Comparison of ENCODE assay signal across 15 cellular contexts in genomic region chr9:136679431-136679941, GRCh38. TPM values are rescaled to one million over a fixed set of nuclear protein-coding genes. Genes with fewer than 3 reads are reported as not detected.
A peak's percentile ranks its signal among the peaks of the same experiment; 100 is the strongest.
DNase-seq lines count a peak whose midpoint lies in the region; ATAC-seq and TF ChIP-seq lines count a peak whose summit lies in the region.
"Had no signal": no experiment of that assay in that cellular context is flagged by ENCODE, and none has a peak within 500 bp of the region (broad histone marks: within the 10 kb centered on the region; RNA-seq: fewer than 3 reads in every experiment).

No MANE protein-coding gene starts in this region.

- intact Hi-C loops in MCF 10A (cut with micrococcal nuclease), result no loop called here
- intact Hi-C loops in right cardiac atrium (cut with DNase I), result no loop called here

- in situ Hi-C loops in T47D (cut with HindIII; ENCODE audit: low pct_unique_long_range_greater_than_20kb, low sequenced_read_pairs), result no loop called here

- no peak overlapping the region for H3K4me3 ChIP-seq in right cardiac atrium (ENCODE audit: low read length)
- H3K4me3 ChIP-seq in subcutaneous abdominal adipose tissue (ENCODE audit: low read depth in 1 of 5, low read length in 5 of 5), result peak overlapping the region in 2 of 5 donors; percentile 24 to 50
- H3K4me3 ChIP-seq: GM12878, heart right ventricle, vagina had no signal

- H3K27ac ChIP-seq in right cardiac atrium (ENCODE audit: low read length), result peak overlapping the region; percentile 19
- H3K27ac ChIP-seq in subcutaneous abdominal adipose tissue (ENCODE audit: low read depth, low read length), result peak overlapping the region; percentile 81
- H3K27ac ChIP-seq: vagina had no signal

- no peak overlapping the region for H3K27ac Mint-ChIP-seq in MCF 10A (ENCODE audit: low read depth, unreplicated experiment)
- H3K27ac Mint-ChIP-seq in progenitor cell of endocrine pancreas, result no peak overlapping the region
- H3K27ac Mint-ChIP-seq: activated CD4-positive, alpha-beta T cell treated with anti-CD3 and anti-CD28 coated beads, Interleukin-2, amount 10 ng/mL, durations not matched to agents 7 days and 5 days; memory B cell had no signal

- DNase-seq in T47D (ENCODE audit: low read depth in 1 of 2, low spot score in 1 of 2) (peak; percentile 71 to 82), MCF 10A (ENCODE audit: unreplicated experiment) (no peak), SIG-M5 treated with dmso at 0.1 percent for 504 hours (lab: John Stamatoyannopoulos, UW; ENCODE audit: unreplicated experiment) (peak; percentile 90), right cardiac atrium (peak; percentile 77 to 86 (median 85)), progenitor cell of endocrine pancreas (ENCODE audit: low spot score, unreplicated experiment) (no peak)
- DNase-seq: activated CD4-positive, alpha-beta T cell treated with anti-CD3 and anti-CD28 coated beads, Interleukin-2, amount 10 ng/mL, durations not matched to agents 7 days and 5 days; NCI-H82; T-helper 1 cell had no signal

- H3K9ac ChIP-seq in subcutaneous abdominal adipose tissue (ENCODE audit: low read length in 5 of 5), result peak overlapping the region in 3 of 5 donors; percentile 30 to 71 (median 33)

- H3K4me1 ChIP-seq in right cardiac atrium (ENCODE audit: control insufficient read depth, insufficient read depth, low read length) (peaks cover 3% of the 10 kb centered on the region), subcutaneous abdominal adipose tissue (ENCODE audit: control insufficient read depth in 5 of 5, insufficient read depth in 5 of 5, low read length in 5 of 5) (peaks cover 2 to 82% (median 74%) of the 10 kb centered on the region in 5 donors)

- H3K4me1 Mint-ChIP-seq in MCF 10A (ENCODE audit: insufficient read depth, unreplicated experiment) (no peaks in the 10 kb centered on the region), progenitor cell of endocrine pancreas (ENCODE audit: low read depth) (peaks cover 4% of the 10 kb centered on the region)
- H3K4me1 Mint-ChIP-seq: activated CD4-positive, alpha-beta T cell treated with anti-CD3 and anti-CD28 coated beads, Interleukin-2, amount 10 ng/mL, durations not matched to agents 7 days and 5 days; memory B cell had no signal

- H3K27me3 Mint-ChIP-seq in MCF 10A (ENCODE audit: insufficient read depth, unreplicated experiment) (no peaks in the 10 kb centered on the region), progenitor cell of endocrine pancreas (no peaks in the 10 kb centered on the region)
- H3K27me3 Mint-ChIP-seq: activated CD4-positive, alpha-beta T cell treated with anti-CD3 and anti-CD28 coated beads, Interleukin-2, amount 10 ng/mL, durations not matched to agents 7 days and 5 days; memory B cell had no signal

- H3K9me3 Mint-ChIP-seq in MCF 10A (ENCODE audit: unreplicated experiment), result no peaks in the 10 kb centered on the region
- no peaks in the 10 kb centered on the region for H3K9me3 Mint-ChIP-seq in progenitor cell of endocrine pancreas (ENCODE audit: low read depth)
- H3K9me3 Mint-ChIP-seq: activated CD4-positive, alpha-beta T cell treated with anti-CD3 and anti-CD28 coated beads, Interleukin-2, amount 10 ng/mL, durations not matched to agents 7 days and 5 days; memory B cell had no signal

- no peaks in the 10 kb centered on the region for H3K27me3 ChIP-seq in right cardiac atrium (ENCODE audit: control insufficient read depth, insufficient read depth)
- H3K27me3 ChIP-seq in subcutaneous abdominal adipose tissue (ENCODE audit: control insufficient read depth in 5 of 5, insufficient read depth in 4 of 5, low read length in 5 of 5), result no peaks in the 10 kb centered on the region
- H3K27me3 ChIP-seq: heart right ventricle, vagina had no signal

- CTCF ChIA-PET in MCF 10A (lab: Yijun Ruan, JAX), result no interaction called here

- no peak overlapping the region for H3K4me3 Mint-ChIP-seq in MCF 10A (ENCODE audit: unreplicated experiment)
- H3K4me3 Mint-ChIP-seq in progenitor cell of endocrine pancreas (ENCODE audit: low read depth), result no peak overlapping the region
- H3K4me3 Mint-ChIP-seq: activated CD4-positive, alpha-beta T cell treated with anti-CD3 and anti-CD28 coated beads, Interleukin-2, amount 10 ng/mL, durations not matched to agents 7 days and 5 days; memory B cell had no signal

- H3K36me3 ChIP-seq in subcutaneous abdominal adipose tissue (ENCODE audit: control insufficient read depth in 5 of 5, insufficient read depth in 5 of 5, low read length in 5 of 5), result peaks cover 0 to 33% (median 29%) of the 10 kb centered on the region in 5 donors
- H3K36me3 ChIP-seq: vagina had no signal

- no TSS peak for BruUV-seq in MCF 10A (replicated peaks; lab: Mats Ljungman, UMichigan)

- ATAC-seq in right cardiac atrium (peak; percentile 2 to 6), HG03045 (IDR thresholded peaks at IDR 0.05; ENCODE audit: unreplicated experiment) (no peak), GM21528 (IDR thresholded peaks at IDR 0.05; ENCODE audit: low FRiP score, unreplicated experiment) (no peak)
- ATAC-seq: GM12878 had no signal

- POLR2A ChIA-PET in MCF 10A (lab: Yijun Ruan, JAX), result no interaction called here

- H3K9me3 ChIP-seq in right cardiac atrium (ENCODE audit: control insufficient read depth, low read length) (no peaks in the 10 kb centered on the region), subcutaneous abdominal adipose tissue (ENCODE audit: control insufficient read depth in 5 of 5, low read length in 5 of 5) (no peaks in the 10 kb centered on the region)
- H3K9me3 ChIP-seq: heart right ventricle, vagina had no signal

- WGBS in right cardiac atrium, result 44% methylated on average over 22 of the region's 22 CpGs

- H3K36me3 Mint-ChIP-seq in MCF 10A (ENCODE audit: insufficient read depth, unreplicated experiment), result no peaks in the 10 kb centered on the region
- H3K36me3 Mint-ChIP-seq in progenitor cell of endocrine pancreas (ENCODE audit: insufficient read depth), result peaks cover 3% of the 10 kb centered on the region

- TF ChIP-seq CTCF in MCF 10A (IDR thresholded peaks at IDR 0.05; ENCODE audit: unreplicated experiment) (no peak), progenitor cell of endocrine pancreas (IDR thresholded peaks at IDR 0.05; ENCODE audit: unreplicated experiment) (no peak)

RNA-seq across cellular contexts. Expression of gene AGPAT2, which starts 7.8 kb away (rescaled TPM):
- total RNA-seq in MCF 10A (2022) (30.4 and 33.3 TPM in 2 replicates), right cardiac atrium (10 to 100 TPM; 63.0 to 92.0 (median 70.2) TPM), progenitor cell of endocrine pancreas (27.7 and 28.0 TPM in 2 replicates)
- 149 TPM for polyA plus RNA-seq in right cardiac atrium

RNA-seq across cellular contexts. Expression of gene EGFL7, which starts 16.8 kb away (rescaled TPM):
- 3.9 and 4.3 TPM in 2 replicates for total RNA-seq in MCF 10A (2022)
- 100 to 1,000 TPM in 1 of 4 donors, 10 to 100 TPM in 3; 73.3 to 148 (median 83.0) TPM for total RNA-seq in right cardiac atrium
- polyA plus RNA-seq in right cardiac atrium, result 113 TPM
- total RNA-seq in progenitor cell of endocrine pancreas, result 13.5 and 16.3 TPM in 2 replicates

RNA-seq across cellular contexts. Expression of gene DIPK1B, which starts 32.9 kb away (rescaled TPM):
- total RNA-seq in MCF 10A (2022) (not detected in 2 replicates), right cardiac atrium (10 to 100 TPM; 34.2 to 40.8 (median 36.4) TPM), progenitor cell of endocrine pancreas (51.3 and 52.9 TPM in 2 replicates)
- polyA plus RNA-seq in right cardiac atrium, result 42.7 TPM
- total RNA-seq: activated CD4-positive, alpha-beta T cell treated with anti-CD3 and anti-CD28 coated beads, Interleukin-2, amount 10 ng/mL, durations not matched to agents 7 days and 5 days had no signal

Comparison
In these comparisons a context has a peak if more than half of its experiments do, and no peak if none do; other contexts are left out.
1. DNase-seq: peak in T47D (2 of 2), SIG-M5 treated with dmso at 0.1 percent for 504 hours (single experiment) and right cardiac atrium (3 of 3); none in MCF 10A (single experiment) and progenitor cell of endocrine pancreas (single experiment).
2. ATAC-seq: peak in right cardiac atrium (2 of 2); none in HG03045 (single experiment) and GM21528 (single experiment).
3. RNA of gene DIPK1B, which starts 32.9 kb away (total RNA-seq): 51.3 to 52.9 TPM in progenitor cell of endocrine pancreas and 34.2 to 40.8 TPM in right cardiac atrium; not detected in MCF 10A; every median in the first group is over 10 times any median in the second.